ENCODE assay signal across 21 cellular contexts in the genomic region with DNA sequence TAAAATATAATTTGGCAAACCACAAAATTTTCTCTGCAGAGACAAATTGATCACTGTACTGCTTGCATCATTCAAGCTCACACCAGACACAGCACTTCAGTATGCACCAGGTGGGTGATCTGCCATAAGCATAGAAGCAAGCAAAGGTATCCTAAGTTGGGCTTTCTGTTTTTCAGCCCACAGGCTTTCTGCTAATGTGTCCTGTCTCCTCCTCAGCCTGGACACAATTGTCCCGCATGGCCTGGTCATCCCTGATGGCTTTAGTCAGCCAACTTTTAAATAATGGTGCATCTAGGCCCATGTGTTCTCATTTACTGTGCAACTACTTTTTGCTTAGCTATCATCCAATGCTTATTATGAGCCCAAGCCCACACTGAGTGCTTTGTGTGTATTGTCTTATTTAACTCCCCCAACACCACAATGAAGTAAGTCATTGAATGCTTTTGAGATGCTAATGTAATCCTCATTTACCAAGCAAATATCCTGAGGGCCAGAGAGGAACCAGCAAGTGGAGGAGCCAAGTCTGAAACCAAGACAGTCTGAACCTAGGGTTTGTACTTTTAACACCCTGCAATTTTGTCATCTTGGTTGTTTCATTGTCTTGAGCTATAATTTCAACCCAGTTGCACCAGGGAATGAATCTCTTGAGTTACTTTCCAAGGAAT.
"Had no signal": no experiment of that assay in that cellular context is flagged by ENCODE, and none has a peak within 500 bp of the region (broad histone marks: within the 10 kb centered on the region; RNA-seq: fewer than 3 reads in every experiment).

No MANE protein-coding gene starts in this region.

- ATAC-seq: activated CD8-positive, alpha-beta memory T cell treated with anti-CD3 and anti-CD28 coated beads, Interleukin-2, amount 10 ng/mL, durations not matched to agents 7 days and 5 days; activated naive CD4-positive, alpha-beta T cell treated with anti-CD3 and anti-CD28 coated beads, Interleukin-2, amount 50 U/mL, for 72 hours; activated naive CD8-positive, alpha-beta T cell treated with anti-CD3 and anti-CD28 coated beads, Interleukin-2, amount 50 U/mL, for 24 hours; body of pancreas had no signal

- H3K36me3 ChIP-seq: ascending aorta had no signal

- H3K27me3 ChIP-seq: ascending aorta, body of pancreas had no signal

- H3K4me1 ChIP-seq: body of pancreas had no signal

- DNase-seq: activated B cell treated with CpG ODN at 0.5 μM for 24 hours; activated CD4-positive, alpha-beta T cell treated with anti-CD3 and anti-CD28 coated beads for 1 hour; activated CD4-positive, alpha-beta T cell treated with anti-CD3 and anti-CD28 coated beads, Interleukin-2, amount 10 ng/mL, durations not matched to agents 24 days and 14 days; activated CD4-positive, alpha-beta T cell treated with anti-CD3 and anti-CD28 coated beads, Interleukin-2, amount 50 U/mL, for 48 hours; activated CD8-positive, alpha-beta memory T cell treated with anti-CD3 and anti-CD28 coated beads, Interleukin-2, amount 10 ng/mL, durations not matched to agents 7 days and 5 days; activated effector memory CD4-positive, alpha-beta T cell treated with Interleukin-2 at 50 U/mL for 16 hours; activated naive CD4-positive, alpha-beta T cell; activated naive CD8-positive, alpha-beta T cell treated with anti-CD3 and anti-CD28 coated beads, Interleukin-2, amount 50 U/mL, for 24 hours; activated T-cell treated with anti-CD3 and anti-CD28 coated beads, Interleukin-2, amount 50 U/mL, for 24 hours; amniotic stem cell; body of pancreas; central memory CD4-positive, alpha-beta T cell; NCI-H1048; NCI-H146; NCI-H1930; NCI-H2171 treated with DMSO at 0.1 percent for 48 hours; NCI-H82; NK-92 treated with Interleukin-12 subunit alpha and Interleukin-12 subunit beta, amount 100 ng/mL, for 24 hours; SHP77 had no signal

- H3K4me3 ChIP-seq: ascending aorta, body of pancreas had no signal

- H3K27ac ChIP-seq: ascending aorta, body of pancreas had no signal

- H3K9me3 ChIP-seq: ascending aorta, body of pancreas had no signal
